Comparison of ENCODE assay signal across 1 cellular context in genomic region chr19:1020868-1021425, GRCh38.
A peak's percentile ranks its signal among the peaks of the same experiment; 100 is the strongest.
TF ChIP-seq lines count a peak whose summit lies in the region.

Gene TMEM259 (minus strand): TSS chr19:1021123. CDS start chr19:1020996, 127 bp downstream.

TF ChIP-seq in WTC11, 78 proteins besides CTCF, POLR2A, EP300 and RAD21 (continued from another document):
- TF ChIP-seq AR (CRISPR knock-in tag; IDR thresholded peaks at IDR 0.05) (no peak), NFATC4 (CRISPR knock-in tag; IDR thresholded peaks at IDR 0.05) (no peak), FOXK1 (CRISPR knock-in tag; IDR thresholded peaks at IDR 0.05) (peak; percentile 89), ATF6 (CRISPR knock-in tag; IDR thresholded peaks at IDR 0.05) (no peak), AFF4 (CRISPR knock-in tag; IDR thresholded peaks at IDR 0.05; ENCODE audit: borderline replicate concordance) (no peak), GABPB1 (CRISPR knock-in tag; IDR thresholded peaks at IDR 0.05) (peak; percentile 22; the same call in 1 of the 2 replicates), NFYB (CRISPR knock-in tag; conservative IDR thresholded peaks at IDR 0.05; ENCODE audit: low read depth) (peak; percentile 35; the same call in 1 of the 2 replicates), SP1 (CRISPR knock-in tag; conservative IDR thresholded peaks at IDR 0.05) (peak; percentile 76), FOXP4 (CRISPR knock-in tag; IDR thresholded peaks at IDR 0.05) (peak; percentile 64), ELF4 (CRISPR knock-in tag; IDR thresholded peaks at IDR 0.05; ENCODE audit: low read depth) (0 out of 2 replicates have a peak, but pooled peaks have one; percentile 26), ZNF416 (CRISPR knock-in tag; IDR thresholded peaks at IDR 0.05) (0 out of 2 replicates have a peak, but pooled peaks have one; percentile 46), PRRX2 (CRISPR knock-in tag; IDR thresholded peaks at IDR 0.05) (no peak; the same call in 1 of the 2 replicates), RELA (CRISPR knock-in tag; IDR thresholded peaks at IDR 0.05; ENCODE audit: borderline replicate concordance) (0 out of 2 replicates have a peak, but pooled peaks have one; percentile 18), TP53 (CRISPR knock-in tag; IDR thresholded peaks at IDR 0.05) (no peak), USF2 (CRISPR knock-in tag; IDR thresholded peaks at IDR 0.05) (peak; percentile 36; the same call in 1 of the 2 replicates), CBFB (CRISPR knock-in tag; IDR thresholded peaks at IDR 0.05; ENCODE audit: low read depth) (peak; percentile 67; the same call in 1 of the 2 replicates)
